In the genomic region with DNA sequence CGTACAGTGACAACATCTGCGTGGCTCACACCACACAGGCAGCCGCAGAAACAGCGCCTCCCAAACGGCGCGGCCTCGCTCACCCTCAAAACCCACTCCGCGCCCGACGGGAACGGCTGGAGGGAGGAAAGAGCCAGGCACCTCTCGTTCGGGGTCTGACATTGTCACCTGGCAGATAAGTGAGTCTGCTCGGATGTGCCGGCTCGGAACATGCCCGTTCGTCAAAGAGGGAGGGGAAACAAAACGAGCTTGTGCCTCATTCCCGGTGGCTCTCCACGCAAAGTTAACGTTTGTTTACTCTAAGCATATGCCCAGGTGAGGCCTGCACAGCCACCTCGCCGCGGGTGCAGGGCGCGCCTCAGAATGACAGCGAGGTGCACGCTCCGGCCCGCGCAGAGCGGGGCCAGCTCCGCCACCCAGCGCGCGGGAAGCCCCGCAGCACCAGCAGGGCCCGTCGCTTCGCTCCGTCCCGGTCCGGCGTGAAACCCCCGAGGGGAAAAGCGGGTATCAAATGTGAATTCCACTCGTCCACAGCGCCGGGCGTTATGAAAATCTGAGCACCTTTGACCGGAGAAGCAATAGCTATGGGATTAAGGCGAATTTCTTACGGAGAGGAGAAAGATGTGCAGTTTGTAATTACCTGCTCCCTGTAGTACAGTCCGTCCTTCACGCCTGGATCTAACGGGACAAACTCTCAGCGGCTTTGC, we compare ENCODE assay signal across 8 cellular contexts. TPM values are rescaled to one million over a fixed set of nuclear protein-coding genes. Genes with fewer than 3 reads are reported as not detected.
A peak's percentile ranks its signal among the peaks of the same experiment; 100 is the strongest.
DNase-seq lines count a peak whose midpoint lies in the region; ATAC-seq and TF ChIP-seq lines count a peak whose summit lies in the region.

No MANE protein-coding gene starts in this region.

- peak; percentile 9; the same call in 1 of the 2 replicates for ATAC-seq in HCT116
- ATAC-seq in RWPE2 (ENCODE audit: low read depth), result peak; percentile 48; the same call in 2 of the 3 replicates
- ATAC-seq in left cardiac atrium, result peak; percentile 31 to 34
- no peak for ATAC-seq in gastrocnemius medialis
- ATAC-seq in HG03135 (IDR thresholded peaks at IDR 0.05; ENCODE audit: unreplicated experiment), result no peak

- no peak for TF ChIP-seq POLR2A in HCT116 (IDR thresholded peaks at IDR 0.05; ENCODE audit: borderline replicate concordance, extremely low read depth, insufficient read depth, insufficient read length)
- TF ChIP-seq POLR2A in gastrocnemius medialis (IDR thresholded peaks at IDR 0.05), result no peak

- no peaks in the 10 kb centered on the region for H3K9me2 ChIP-seq in HCT116 (ENCODE audit: insufficient read depth)

- no peak overlapping the region for H3K4me2 ChIP-seq in HCT116 (ENCODE audit: low read length)

- H3K9ac ChIP-seq in HCT116 (ENCODE audit: low read length), result no peak overlapping the region

- CTCF ChIA-PET in HCT116 (lab: Charles Lee), result no interaction called here

- in situ Hi-C loops in gastrocnemius medialis (cut with MboI; ENCODE audit: low sequenced_read_pairs in 4 of 4), result no loop called here

- POLR2A ChIA-PET in HCT116 (lab: Charles Lee), result no interaction called here

- no peak overlapping the region for H3K27ac ChIP-seq in HCT116 (ENCODE audit: low read depth, low read length)
- H3K27ac ChIP-seq in RWPE2 (ENCODE audit: poor library complexity, severe bottlenecking), result no peak overlapping the region
- no peak overlapping the region for H3K27ac ChIP-seq in gastrocnemius medialis

- no peak for TF ChIP-seq RAD21 in HCT116 (IDR thresholded peaks at IDR 0.05; ENCODE audit: low read depth)

- H3K4me1 ChIP-seq in HCT116 (ENCODE audit: control insufficient read depth in 1 of 2, insufficient read depth in 2 of 2, low read length in 2 of 2) (no peaks in the 10 kb centered on the region), RWPE2 (ENCODE audit: insufficient read depth, poor library complexity, severe bottlenecking) (no peaks in the 10 kb centered on the region), gastrocnemius medialis (peaks cover 0 to 10% of the 10 kb centered on the region in 2 donors)

- RAD21 ChIA-PET in HCT116 (lab: Charles Lee; ENCODE audit: low non-redundant PET in 1 of 2, low total read pairs in 2 of 2, uncharacterized antibody in 2 of 2, unreplicated experiment in 2 of 2), result no interaction called here

- H3K4me3 ChIP-seq in HCT116 (replicated peaks in 1 of 2; ENCODE audit: low read depth in 1 of 2, low read length in 2 of 2) (no peak overlapping the region), RWPE2 (ENCODE audit: severe bottlenecking) (no peak overlapping the region), gastrocnemius medialis (peak overlapping the region; percentile 16 to 53 (median 26))

- no peak overlapping the region for H2AFZ ChIP-seq in HCT116 (ENCODE audit: low read depth, low read length, poor library complexity, severe bottlenecking)

- no TSS peak for BruUV-seq in HCT116 (replicated peaks; lab: Mats Ljungman, UMichigan)

- intact Hi-C loops in HCT116 (cut with micrococcal nuclease) (loop anchor here (10.0 kb wide), 2 partner anchors 118 to 148 kb away; no protein-coding TSS in a partner anchor), left cardiac atrium (cut with DNase I) (no loop called here), gastrocnemius medialis (cut with DNase I; ENCODE audit: low total_unique reads) (no loop called here)

- H4K20me1 ChIP-seq in HCT116 (ENCODE audit: insufficient read depth), result no peaks in the 10 kb centered on the region

- no peaks in the 10 kb centered on the region for H3K9me3 ChIP-seq in HCT116 (ENCODE audit: control insufficient read depth in 1 of 2, insufficient read depth in 1 of 2, low read depth in 1 of 2, low read length in 2 of 2)
- H3K9me3 ChIP-seq in RWPE2 (ENCODE audit: severe bottlenecking), result no peaks in the 10 kb centered on the region
- H3K9me3 ChIP-seq in gastrocnemius medialis, result no peaks in the 10 kb centered on the region

- DNase-seq in HCT116 (ENCODE audit: low read depth, low spot score), result no peak
- DNase-seq in RWPE2 (ENCODE audit: low spot score), result peak; percentile 26
- no peak for DNase-seq in left cardiac atrium
- DNase-seq in gastrocnemius medialis, result no peak
- DNase-seq in HPDE6-E6E7 (ENCODE audit: extremely low spot score), result no peak
- DNase-seq in activated gamma-delta T cell (lab: John Stamatoyannopoulos, UW), result no peak
- DNase-seq in NOMO-1 (lab: John Stamatoyannopoulos, UW; ENCODE audit: unreplicated experiment in 2 of 2), result no peak

- H3K36me3 ChIP-seq in HCT116 (ENCODE audit: control insufficient read depth in 1 of 2, insufficient read depth in 2 of 2, low read length in 2 of 2) (no peaks in the 10 kb centered on the region), RWPE2 (ENCODE audit: low read depth) (no peaks in the 10 kb centered on the region), gastrocnemius medialis (no peaks in the 10 kb centered on the region)

- peaks cover 13% of the 10 kb centered on the region; the same call in 1 of the 2 replicates for H3K27me3 ChIP-seq in HCT116 (ENCODE audit: insufficient read depth, low read length)
- peaks cover 63% of the 10 kb centered on the region for H3K27me3 ChIP-seq in RWPE2 (ENCODE audit: insufficient read depth, poor library complexity, severe bottlenecking)
- H3K27me3 ChIP-seq in gastrocnemius medialis, result peaks cover 45 to 63% (median 56%) of the 10 kb centered on the region in 3 donors

- TF ChIP-seq CTCF in HCT116 (IDR thresholded peaks at IDR 0.05 in 2 of 3, conservative IDR thresholded peaks at IDR 0.05 in 1 of 3; ENCODE audit: borderline replicate concordance in 1 of 3, insufficient read depth in 1 of 3, low read depth in 2 of 3, low read length in 2 of 3) (no peak), RWPE2 (IDR thresholded peaks at IDR 0.05; ENCODE audit: poor library complexity, severe bottlenecking) (no peak), gastrocnemius medialis (IDR thresholded peaks at IDR 0.05 in 4 of 5, conservative IDR thresholded peaks at IDR 0.05 in 1 of 5) (no peak)

- no peaks in the 10 kb centered on the region for H3K79me2 ChIP-seq in HCT116 (ENCODE audit: insufficient read depth, low read length)

TF ChIP-seq in HCT116, 20 proteins besides CTCF, POLR2A, EP300 and RAD21:
- TF ChIP-seq EGR1 (IDR thresholded peaks at IDR 0.05; ENCODE audit: low read depth), result no peak
- TF ChIP-seq FOSL1 (IDR thresholded peaks at IDR 0.05; ENCODE audit: low read depth), result no peak
- TF ChIP-seq, protein P1, sequence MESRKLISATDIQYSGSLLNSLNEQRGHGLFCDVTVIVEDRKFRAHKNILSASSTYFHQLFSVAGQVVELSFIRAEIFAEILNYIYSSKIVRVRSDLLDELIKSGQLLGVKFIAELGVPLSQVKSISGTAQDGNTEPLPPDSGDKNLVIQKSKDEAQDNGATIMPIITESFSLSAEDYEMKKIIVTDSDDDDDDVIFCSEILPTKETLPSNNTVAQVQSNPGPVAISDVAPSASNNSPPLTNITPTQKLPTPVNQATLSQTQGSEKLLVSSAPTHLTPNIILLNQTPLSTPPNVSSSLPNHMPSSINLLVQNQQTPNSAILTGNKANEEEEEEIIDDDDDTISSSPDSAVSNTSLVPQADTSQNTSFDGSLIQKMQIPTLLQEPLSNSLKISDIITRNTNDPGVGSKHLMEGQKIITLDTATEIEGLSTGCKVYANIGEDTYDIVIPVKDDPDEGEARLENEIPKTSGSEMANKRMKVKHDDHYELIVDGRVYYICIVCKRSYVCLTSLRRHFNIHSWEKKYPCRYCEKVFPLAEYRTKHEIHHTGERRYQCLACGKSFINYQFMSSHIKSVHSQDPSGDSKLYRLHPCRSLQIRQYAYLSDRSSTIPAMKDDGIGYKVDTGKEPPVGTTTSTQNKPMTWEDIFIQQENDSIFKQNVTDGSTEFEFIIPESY (IDR thresholded peaks at IDR 0.05; ENCODE audit: extremely low read depth, insufficient replicate concordance, low read length), result no peak
- no peak for TF ChIP-seq SRF (IDR thresholded peaks at IDR 0.05; ENCODE audit: low read depth)
- TF ChIP-seq TCF7L2 (IDR thresholded peaks at IDR 0.05; ENCODE audit: borderline replicate concordance, extremely low read depth, insufficient read depth, insufficient read length), result no peak
- TF ChIP-seq CEBPB (IDR thresholded peaks at IDR 0.05; ENCODE audit: low read depth), result no peak
- TF ChIP-seq EZH2phosphoT487 (IDR thresholded peaks at IDR 0.05; ENCODE audit: borderline replicate concordance), result no peak
- TF ChIP-seq, protein P2, sequence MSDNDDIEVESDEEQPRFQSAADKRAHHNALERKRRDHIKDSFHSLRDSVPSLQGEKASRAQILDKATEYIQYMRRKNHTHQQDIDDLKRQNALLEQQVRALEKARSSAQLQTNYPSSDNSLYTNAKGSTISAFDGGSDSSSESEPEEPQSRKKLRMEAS (IDR thresholded peaks at IDR 0.05), result no peak
- TF ChIP-seq JUND (IDR thresholded peaks at IDR 0.05), result no peak
- TF ChIP-seq ELF1 (IDR thresholded peaks at IDR 0.05; ENCODE audit: borderline replicate concordance, low read depth), result no peak
- TF ChIP-seq SP1 (IDR thresholded peaks at IDR 0.05; ENCODE audit: low read depth), result no peak
- no peak for TF ChIP-seq ZNF274 (IDR thresholded peaks at IDR 0.05; ENCODE audit: low read depth, low read length)
- TF ChIP-seq CBX3 (IDR thresholded peaks at IDR 0.05; ENCODE audit: low read depth), result no peak
- no peak for TF ChIP-seq SIN3A (IDR thresholded peaks at IDR 0.05; ENCODE audit: low read depth)
- TF ChIP-seq EZH2 (IDR thresholded peaks at IDR 0.05), result no peak

RNA-seq across cellular contexts. Expression of a gene that starts 13.1 kb away (rescaled TPM):
- total RNA-seq in HCT116 (2021; ENCODE audit: unreplicated experiment) (not detected), left cardiac atrium (not detected), gastrocnemius medialis (under 1 TPM in 1 of 4 donors, not detected in 3; 0.25 TPM)
- not detected in 2 replicates for polyA plus RNA-seq in HCT116 (2012)

Comparison
In these comparisons a context has a peak if more than half of its experiments do, and no peak if none do; other contexts are left out.
1. ATAC-seq: peak in HCT116 (single experiment), RWPE2 (single experiment) and left cardiac atrium (2 of 2); none in gastrocnemius medialis (0 of 2) and HG03135 (single experiment).
2. H3K4me3 ChIP-seq: peak in gastrocnemius medialis (4 of 4); none in HCT116 (0 of 2) and RWPE2 (single experiment).